3 cellular contexts compared by ENCODE assay signal in the genomic region with DNA sequence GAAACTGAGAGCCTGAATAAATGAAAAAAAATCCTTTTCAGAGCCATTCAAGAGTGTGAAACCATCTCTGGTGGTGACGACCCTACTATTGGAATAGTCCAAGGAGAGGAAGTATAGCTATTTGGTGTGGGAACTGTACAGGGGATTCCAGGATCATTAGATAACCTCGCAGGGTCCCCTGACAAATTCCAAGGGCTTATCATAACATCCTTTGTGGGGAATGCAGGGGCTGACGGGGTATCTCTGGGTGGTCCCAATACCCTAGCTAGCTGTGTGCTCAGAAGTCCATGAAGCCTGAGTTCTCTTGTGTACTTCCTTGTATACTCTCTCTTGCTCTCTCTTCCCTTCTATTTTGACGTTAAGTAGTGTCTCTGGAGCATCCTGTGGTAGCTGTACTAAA.
TF ChIP-seq lines count a peak whose summit lies in the region.

No MANE protein-coding gene starts in this region.

TF ChIP-seq in A549, 52 proteins besides CTCF, POLR2A, EP300 and RAD21:
- TF ChIP-seq, protein P1, sequence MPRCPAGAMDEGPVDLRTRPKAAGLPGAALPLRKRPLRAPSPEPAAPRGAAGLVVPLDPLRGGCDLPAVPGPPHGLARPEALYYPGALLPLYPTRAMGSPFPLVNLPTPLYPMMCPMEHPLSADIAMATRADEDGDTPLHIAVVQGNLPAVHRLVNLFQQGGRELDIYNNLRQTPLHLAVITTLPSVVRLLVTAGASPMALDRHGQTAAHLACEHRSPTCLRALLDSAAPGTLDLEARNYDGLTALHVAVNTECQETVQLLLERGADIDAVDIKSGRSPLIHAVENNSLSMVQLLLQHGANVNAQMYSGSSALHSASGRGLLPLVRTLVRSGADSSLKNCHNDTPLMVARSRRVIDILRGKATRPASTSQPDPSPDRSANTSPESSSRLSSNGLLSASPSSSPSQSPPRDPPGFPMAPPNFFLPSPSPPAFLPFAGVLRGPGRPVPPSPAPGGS (IDR thresholded peaks at IDR 0.05), result no peak
- no peak for TF ChIP-seq MAFK (IDR thresholded peaks at IDR 0.05; ENCODE audit: partially characterized antibody)
- no peak for TF ChIP-seq HOXB13 (CRISPR knock-in tag; IDR thresholded peaks at IDR 0.05; ENCODE audit: low read depth)
- no peak for TF ChIP-seq FOXS1 (CRISPR knock-in tag; IDR thresholded peaks at IDR 0.05)
- TF ChIP-seq, protein P2, sequence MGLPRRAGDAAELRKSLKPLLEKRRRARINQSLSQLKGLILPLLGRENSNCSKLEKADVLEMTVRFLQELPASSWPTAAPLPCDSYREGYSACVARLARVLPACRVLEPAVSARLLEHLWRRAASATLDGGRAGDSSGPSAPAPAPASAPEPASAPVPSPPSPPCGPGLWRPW (IDR thresholded peaks at IDR 0.05), result no peak
- TF ChIP-seq HOXA7 (CRISPR knock-in tag; IDR thresholded peaks at IDR 0.05), result no peak
- TF ChIP-seq GATA3 (IDR thresholded peaks at IDR 0.05; ENCODE audit: borderline replicate concordance), result no peak

TF ChIP-seq in IMR-90, 13 proteins besides CTCF, POLR2A, EP300 and RAD21:
- TF ChIP-seq SMC3 (IDR thresholded peaks at IDR 0.05; ENCODE audit: low read depth, low read length) (no peak), FOS (IDR thresholded peaks at IDR 0.05; ENCODE audit: low read depth, low read length) (no peak), NFE2L2 (IDR thresholded peaks at IDR 0.05; ENCODE audit: low read depth, low read length) (no peak), MAZ (IDR thresholded peaks at IDR 0.05; ENCODE audit: borderline replicate concordance, low read depth, low read length) (no peak)
- TF ChIP-seq, protein P3, sequence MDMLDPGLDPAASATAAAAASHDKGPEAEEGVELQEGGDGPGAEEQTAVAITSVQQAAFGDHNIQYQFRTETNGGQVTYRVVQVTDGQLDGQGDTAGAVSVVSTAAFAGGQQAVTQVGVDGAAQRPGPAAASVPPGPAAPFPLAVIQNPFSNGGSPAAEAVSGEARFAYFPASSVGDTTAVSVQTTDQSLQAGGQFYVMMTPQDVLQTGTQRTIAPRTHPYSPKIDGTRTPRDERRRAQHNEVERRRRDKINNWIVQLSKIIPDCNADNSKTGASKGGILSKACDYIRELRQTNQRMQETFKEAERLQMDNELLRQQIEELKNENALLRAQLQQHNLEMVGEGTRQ (IDR thresholded peaks at IDR 0.05; ENCODE audit: low read depth, low read length), result no peak

TF ChIP-seq in endothelial cell of umbilical vein, 7 proteins besides CTCF, POLR2A, EP300 and RAD21:
- TF ChIP-seq JUN (IDR thresholded peaks at IDR 0.05; ENCODE audit: borderline replicate concordance, insufficient read depth, insufficient read length, low read depth), result no peak
